In genomic region chr22:33518405-33518804, GRCh38 we compare ENCODE assay signal across 16 cellular contexts.
A peak's percentile ranks its signal among the peaks of the same experiment; 100 is the strongest.
DNase-seq lines count a peak whose midpoint lies in the region; ATAC-seq, FAIRE-seq and TF ChIP-seq lines count a peak whose summit lies in the region.
"Had no signal": no experiment of that assay in that cellular context is flagged by ENCODE, and none has a peak within 500 bp of the region (broad histone marks: within the 10 kb centered on the region; RNA-seq: fewer than 3 reads in every experiment).

No MANE protein-coding gene starts in this region.

- H3K27me3 ChIP-seq in HAP-1 (ENCODE audit: low read depth) (no peaks in the 10 kb centered on the region), osteoblast (ENCODE audit: insufficient read depth, low read length) (no peaks in the 10 kb centered on the region), small intestine (ENCODE audit: control insufficient read depth in 2 of 2, insufficient read depth in 2 of 2, low read length in 2 of 2) (no peaks in the 10 kb centered on the region)

- H3K4me2 ChIP-seq in osteoblast (ENCODE audit: insufficient read depth, low read length), result no peak overlapping the region
- H3K4me2 ChIP-seq: GM23338 had no signal

- no peak overlapping the region for H3K4me3 Mint-ChIP-seq in Calu3 (ENCODE audit: low read depth, unreplicated experiment)
- H3K4me3 Mint-ChIP-seq in memory B cell, result no peak overlapping the region
- H3K4me3 Mint-ChIP-seq in stimulated activated memory B cell treated with anti-CD40 and anti-IgM and Interleukin-4, amounts not matched to agents 10 μg/mL and 1 μg/mL and 100 μg/mL, for 72 hours, result no peak overlapping the region
- no peak overlapping the region for H3K4me3 Mint-ChIP-seq in activated T-cell treated with anti-CD3 and anti-CD28 coated beads, Interleukin-2, amount 50 U/mL, for 72 hours
- H3K4me3 Mint-ChIP-seq: CD4-positive, alpha-beta memory T cell; GM23338 had no signal

- intact Hi-C loops in Calu3 (cut with micrococcal nuclease; ENCODE audit: unreplicated experiment), result no loop called here

- H3K9me3 ChIP-seq in HAP-1, result no peaks in the 10 kb centered on the region
- H3K9me3 ChIP-seq in osteoblast (ENCODE audit: low read depth, low read length), result no peaks in the 10 kb centered on the region
- H3K9me3 ChIP-seq in small intestine (ENCODE audit: control insufficient read depth, low read depth), result no peaks in the 10 kb centered on the region

- H3K4me1 Mint-ChIP-seq in Calu3 (ENCODE audit: low read depth, unreplicated experiment), result peaks cover 29% of the 10 kb centered on the region
- H3K4me1 Mint-ChIP-seq in memory B cell, result peaks cover 29% of the 10 kb centered on the region
- H3K4me1 Mint-ChIP-seq in stimulated activated memory B cell treated with anti-CD40 and anti-IgM and Interleukin-4, amounts not matched to agents 10 μg/mL and 1 μg/mL and 100 μg/mL, for 72 hours, result peaks cover 43% of the 10 kb centered on the region
- no peaks in the 10 kb centered on the region for H3K4me1 Mint-ChIP-seq in activated T-cell treated with anti-CD3 and anti-CD28 coated beads, Interleukin-2, amount 50 U/mL, for 72 hours (ENCODE audit: low read depth)
- H3K4me1 Mint-ChIP-seq: CD4-positive, alpha-beta memory T cell had no signal

- H3K27ac Mint-ChIP-seq in Calu3 (ENCODE audit: unreplicated experiment), result peak overlapping the region; percentile 7
- H3K27ac Mint-ChIP-seq in memory B cell, result peak overlapping the region; percentile 9
- peak overlapping the region; percentile 69 for H3K27ac Mint-ChIP-seq in stimulated activated memory B cell treated with anti-CD40 and anti-IgM and Interleukin-4, amounts not matched to agents 10 μg/mL and 1 μg/mL and 100 μg/mL, for 72 hours
- H3K27ac Mint-ChIP-seq in activated T-cell treated with anti-CD3 and anti-CD28 coated beads, Interleukin-2, amount 50 U/mL, for 72 hours, result no peak overlapping the region
- H3K27ac Mint-ChIP-seq: CD4-positive, alpha-beta memory T cell had no signal

- no peak for DNase-seq in Calu3
- no peak for DNase-seq in memory B cell (ENCODE audit: low spot score in 2 of 2)
- no peak for DNase-seq in HAP-1 (ENCODE audit: low spot score in 2 of 2)
- no peak for DNase-seq in osteoblast (ENCODE audit: insufficient read length, low spot score, missing footprints)
- no peak for DNase-seq in small intestine
- no peak for DNase-seq in activated T-cell treated with anti-CD3 and anti-CD28 coated beads, Interleukin-2, amount 50 U/mL, for 72 hours
- DNase-seq: 8988T; CD4-positive, alpha-beta memory T cell; COR-L47; DMS153; DND-41; HCEC 1CT had no signal

- H3K4me3 ChIP-seq in HAP-1 (no peak overlapping the region), osteoblast (ENCODE audit: insufficient read depth, low read length) (no peak overlapping the region), small intestine (ENCODE audit: low read depth in 1 of 2, low read length in 2 of 2) (no peak overlapping the region)
- H3K4me3 ChIP-seq: GM23338 had no signal

- in situ Hi-C loops in HAP-1 (cut with MboI; ENCODE audit: low sequenced_read_pairs), result loop anchor here (25.0 kb wide), 1 partner anchor 594 kb away; no protein-coding TSS in a partner anchor

- no peak for TF ChIP-seq CTCF in Calu3 (IDR thresholded peaks at IDR 0.05; ENCODE audit: unreplicated experiment)
- no peak for TF ChIP-seq CTCF in osteoblast (IDR thresholded peaks at IDR 0.05; ENCODE audit: extremely low read depth, low read depth, low read length)

- H3K36me3 ChIP-seq in HAP-1 (replicated peaks), result no peaks in the 10 kb centered on the region
- no peaks in the 10 kb centered on the region for H3K36me3 ChIP-seq in osteoblast (ENCODE audit: insufficient read depth, low read length)
- no peaks in the 10 kb centered on the region for H3K36me3 ChIP-seq in small intestine (ENCODE audit: control insufficient read depth in 2 of 2, insufficient read depth in 2 of 2, low read length in 2 of 2)

- no peaks in the 10 kb centered on the region for H4K20me1 ChIP-seq in osteoblast (ENCODE audit: insufficient read depth, low read length)

- CTCF ChIA-PET in Calu3 (lab: Charles Lee), result interaction anchor here (0.7 to 0.8 kb wide), 2 partner anchors 21 to 63 kb away, joined by 3 to 6 read pairs; no protein-coding TSS in a partner anchor

- no peaks in the 10 kb centered on the region for H3K79me2 ChIP-seq in osteoblast (ENCODE audit: insufficient read depth, low read length)

- H3K27me3 Mint-ChIP-seq in Calu3 (ENCODE audit: unreplicated experiment) (no peaks in the 10 kb centered on the region), memory B cell (no peaks in the 10 kb centered on the region)
- no peaks in the 10 kb centered on the region for H3K27me3 Mint-ChIP-seq in stimulated activated memory B cell treated with anti-CD40 and anti-IgM and Interleukin-4, amounts not matched to agents 10 μg/mL and 1 μg/mL and 100 μg/mL, for 72 hours
- H3K27me3 Mint-ChIP-seq in activated T-cell treated with anti-CD3 and anti-CD28 coated beads, Interleukin-2, amount 50 U/mL, for 72 hours (ENCODE audit: low read depth), result no peaks in the 10 kb centered on the region

- WGBS in small intestine, 3 donors, result 93 to 97% (median 95%) methylated on average over 7 of the region's 7 CpGs

- BruUV-seq in Calu3 (replicated peaks; lab: Mats Ljungman, UMichigan), result no TSS peak

- no peaks in the 10 kb centered on the region for H3K9me3 Mint-ChIP-seq in Calu3 (ENCODE audit: low read depth, unreplicated experiment)
- no peaks in the 10 kb centered on the region for H3K9me3 Mint-ChIP-seq in memory B cell
- peaks cover 4% of the 10 kb centered on the region for H3K9me3 Mint-ChIP-seq in stimulated activated memory B cell treated with anti-CD40 and anti-IgM and Interleukin-4, amounts not matched to agents 10 μg/mL and 1 μg/mL and 100 μg/mL, for 72 hours
- H3K9me3 Mint-ChIP-seq in activated T-cell treated with anti-CD3 and anti-CD28 coated beads, Interleukin-2, amount 50 U/mL, for 72 hours, result peaks cover 0 to 7% of the 10 kb centered on the region in 2 donors

- no peak overlapping the region for H3K27ac ChIP-seq in osteoblast (ENCODE audit: low read depth, low read length)
- no peak overlapping the region for H3K27ac ChIP-seq in small intestine (ENCODE audit: low read depth in 1 of 2, low read length in 1 of 2)

- H3K36me3 Mint-ChIP-seq in Calu3 (ENCODE audit: insufficient read depth, unreplicated experiment) (peaks cover 6% of the 10 kb centered on the region), memory B cell (no peaks in the 10 kb centered on the region)
- H3K36me3 Mint-ChIP-seq in stimulated activated memory B cell treated with anti-CD40 and anti-IgM and Interleukin-4, amounts not matched to agents 10 μg/mL and 1 μg/mL and 100 μg/mL, for 72 hours, result no peaks in the 10 kb centered on the region
- peaks cover 0 to 2% of the 10 kb centered on the region in 2 donors for H3K36me3 Mint-ChIP-seq in activated T-cell treated with anti-CD3 and anti-CD28 coated beads, Interleukin-2, amount 50 U/mL, for 72 hours (ENCODE audit: insufficient read depth in 2 of 2)
- H3K36me3 Mint-ChIP-seq: CD4-positive, alpha-beta memory T cell had no signal

- H3K4me1 ChIP-seq in HAP-1 (no peaks in the 10 kb centered on the region), osteoblast (ENCODE audit: insufficient read depth, low read length) (no peaks in the 10 kb centered on the region), small intestine (ENCODE audit: control insufficient read depth in 2 of 2, insufficient read depth in 1 of 2, low read depth in 1 of 2, low read length in 1 of 2) (no peaks in the 10 kb centered on the region)

- FAIRE-seq in small intestine (lab: Jason Lieb, UNC), result no peak
- FAIRE-seq: G401.6, GM19239 had no signal

- no peak overlapping the region for H2AFZ ChIP-seq in osteoblast (ENCODE audit: low read length)
- H2AFZ ChIP-seq: GM23338 had no signal

- ATAC-seq in memory B cell (ENCODE audit: low read depth), result no peak
- ATAC-seq in stimulated activated memory B cell treated with anti-CD40 and anti-IgM and Interleukin-4, amounts not matched to agents 10 μg/mL and 1 μg/mL and 100 μg/mL, for 72 hours, result no peak
- no peak for ATAC-seq in activated T-cell treated with anti-CD3 and anti-CD28 coated beads, Interleukin-2, amount 50 U/mL, for 72 hours (replicated peaks in 1 of 2)
